13 cellular contexts compared by ENCODE assay signal in genomic region chr14:76782115-76782884, GRCh38. TPM values are rescaled to one million over a fixed set of nuclear protein-coding genes. Genes with fewer than 3 reads are reported as not detected.
DNase-seq lines count a peak whose midpoint lies in the region; ATAC-seq, FAIRE-seq and TF ChIP-seq lines count a peak whose summit lies in the region.
"Had no signal": no experiment of that assay in that cellular context is flagged by ENCODE, and none has a peak within 500 bp of the region (broad histone marks: within the 10 kb centered on the region; RNA-seq: fewer than 3 reads in every experiment).

No MANE protein-coding gene starts in this region.

- H3F3A ChIP-seq in Loucy (ENCODE audit: low read depth) = no peaks in the 10 kb centered on the region

- peak overlapping the region in 6 of 7 donors; percentile 44 to 83 (median 58) for H3K27ac Mint-ChIP-seq in CD14-positive monocyte
- H3K27ac Mint-ChIP-seq in effector memory CD8-positive, alpha-beta T cell = peak overlapping the region; percentile 90 to 91

- H2AFZ ChIP-seq in Loucy (ENCODE audit: low read length) = no peak overlapping the region

- TF ChIP-seq CTCF in CD14-positive monocyte (IDR thresholded peaks at IDR 0.05) (no peak), Loucy (conservative IDR thresholded peaks at IDR 0.05; ENCODE audit: low read length) (no peak), ovary (IDR thresholded peaks at IDR 0.05) (no peak)

- intact Hi-C loops in CD14-positive monocyte (cut with micrococcal nuclease) (no loop called here), ovary (cut with DNase I) (loop anchor here in 2 of 4 donors (10.0 kb wide), 2 partner anchors 67 to 77 kb away; no protein-coding TSS in a partner anchor)

- no peaks in the 10 kb centered on the region for H4K20me1 ChIP-seq in Loucy (ENCODE audit: insufficient read depth, low read length, poor library complexity, severe bottlenecking)

- peak overlapping the region; percentile 63 for H3K9ac ChIP-seq in Loucy (ENCODE audit: low read depth, low read length, poor library complexity, severe bottlenecking)

- peaks cover 38% of the 10 kb centered on the region for H3K4me1 Mint-ChIP-seq in CD14-positive monocyte
- peaks cover 12% of the 10 kb centered on the region in 2 donors for H3K4me1 Mint-ChIP-seq in effector memory CD8-positive, alpha-beta T cell (ENCODE audit: low read depth in 2 of 2)

- TF ChIP-seq POLR2A in ovary (IDR thresholded peaks at IDR 0.05) = no peak

- WGBS in ovary, 3 donors = 64 to 71% (median 66%) methylated on average over 10 of the region's 10 CpGs

- H3K9me3 ChIP-seq in Loucy (ENCODE audit: insufficient read depth, low read depth, low read length) (no peaks in the 10 kb centered on the region), ovary (no peaks in the 10 kb centered on the region)
- H3K9me3 ChIP-seq: body of pancreas had no signal

- H3K4me3 Mint-ChIP-seq in CD14-positive monocyte = peak overlapping the region in 1 of 2 donors; percentile 52
- no peak overlapping the region for H3K4me3 Mint-ChIP-seq in effector memory CD8-positive, alpha-beta T cell

- no peaks in the 10 kb centered on the region for H3K9me3 Mint-ChIP-seq in CD14-positive monocyte
- no peaks in the 10 kb centered on the region for H3K9me3 Mint-ChIP-seq in effector memory CD8-positive, alpha-beta T cell

- no peaks in the 10 kb centered on the region for H3K27me3 Mint-ChIP-seq in CD14-positive monocyte (ENCODE audit: low read depth in 3 of 3)
- H3K27me3 Mint-ChIP-seq in effector memory CD8-positive, alpha-beta T cell = no peaks in the 10 kb centered on the region

- H3K4me1 ChIP-seq in Loucy (ENCODE audit: insufficient read depth, low read length, poor library complexity, severe bottlenecking) (peaks cover 15% of the 10 kb centered on the region), ovary (ENCODE audit: insufficient read depth) (peaks cover 8% of the 10 kb centered on the region)

- H3K79me2 ChIP-seq in Loucy (ENCODE audit: insufficient read depth, low read length) = no peaks in the 10 kb centered on the region

- no peaks in the 10 kb centered on the region for H3K9me2 ChIP-seq in Loucy (replicated peaks; ENCODE audit: low read depth, low read length)

- H3K36me3 Mint-ChIP-seq in CD14-positive monocyte = peaks cover 66 to 81% of the 10 kb centered on the region in 2 donors
- peaks cover 7% of the 10 kb centered on the region for H3K36me3 Mint-ChIP-seq in effector memory CD8-positive, alpha-beta T cell (ENCODE audit: insufficient read depth)

- ATAC-seq in effector memory CD8-positive, alpha-beta T cell (replicated peaks) = no peak
- ATAC-seq: body of pancreas had no signal

- no peak for FAIRE-seq in RCC 7860 (lab: Jason Lieb, UNC)

- no peaks in the 10 kb centered on the region for H3K27me3 ChIP-seq in Loucy (ENCODE audit: insufficient read depth, low read length, poor library complexity, severe bottlenecking)
- no peaks in the 10 kb centered on the region for H3K27me3 ChIP-seq in ovary
- H3K27me3 ChIP-seq: body of pancreas had no signal

- H3K36me3 ChIP-seq in Loucy (ENCODE audit: insufficient read depth, low read length) = peaks cover under 1% of the 10 kb centered on the region; the same call in 1 of the 2 replicates
- H3K36me3 ChIP-seq in ovary = no peaks in the 10 kb centered on the region

- TF ChIP-seq EP300 in ovary (IDR thresholded peaks at IDR 0.05) = no peak

- peak overlapping the region; percentile 22 to 35 for H3K27ac ChIP-seq in ovary

- H3K4me2 ChIP-seq in Loucy (ENCODE audit: low read depth, low read length, poor library complexity, severe bottlenecking) = peak overlapping the region; percentile 52

- no peak overlapping the region for H3K4me3 ChIP-seq in Loucy (ENCODE audit: low read length, poor library complexity, severe bottlenecking)
- no peak overlapping the region for H3K4me3 ChIP-seq in ovary
- H3K4me3 ChIP-seq: body of pancreas had no signal

- DNase-seq in CD14-positive monocyte (ENCODE audit: low spot score) (no peak), ovary (peak in 2 of 5 donors; percentile 20 to 45), NCI-H2081 (lab: John Stamatoyannopoulos, UW) (no peak), RCC 7860 (ENCODE audit: low spot score) (no peak), CD1c-positive myeloid dendritic cell (ENCODE audit: extremely low spot score) (no peak), NCI-H187 treated with DMSO at 0.1 percent for 48 hours (lab: John Stamatoyannopoulos, UW) (no peak)
- no peak for DNase-seq in effector memory CD8-positive, alpha-beta T cell
- DNase-seq: NCI-H1105 treated with DMSO at 0.1 percent for 48 hours, NCI-H526 treated with DMSO at 0.1 percent for 48 hours, SIG-M5 had no signal

RNA-seq across cellular contexts. Expression of gene VASH1, which starts 21.0 kb away (rescaled TPM):
- polyA plus RNA-seq in CD14-positive monocyte (1 to 10 TPM; 2.5 to 3.3 TPM), ovary (10 to 100 TPM; 10.9 to 21.6 TPM)
- 10 to 100 TPM in 5 of 7 donors, 1 to 10 TPM in 2; 5.1 to 23.8 (median 16.7) TPM for total RNA-seq in ovary

RNA-seq across cellular contexts. Expression of gene ANGEL1, which starts 30.4 kb away (rescaled TPM):
- 1 to 10 TPM; 8.1 to 8.5 TPM for polyA plus RNA-seq in CD14-positive monocyte
- total RNA-seq in ovary = 10 to 100 TPM; 13.9 to 24.4 (median 19.4) TPM
- 10 to 100 TPM; 13.8 to 26.0 TPM for polyA plus RNA-seq in ovary

RNA-seq across cellular contexts. Expression of gene LRRC74A, which starts 43.9 kb away (rescaled TPM):
- under 1 TPM in 1 of 2 donors, not detected in 1; 0.24 TPM for polyA plus RNA-seq in CD14-positive monocyte
- under 1 TPM in 1 of 7 donors, not detected in 6; 0.12 TPM for total RNA-seq in ovary
- polyA plus RNA-seq in ovary = under 1 TPM in 1 of 2 donors, not detected in 1; 0.10 TPM
- total RNA-seq: body of pancreas had no signal
- polyA plus RNA-seq: esophagus had no signal
